ENCODE assay signal across 9 cellular contexts in the genomic region with DNA sequence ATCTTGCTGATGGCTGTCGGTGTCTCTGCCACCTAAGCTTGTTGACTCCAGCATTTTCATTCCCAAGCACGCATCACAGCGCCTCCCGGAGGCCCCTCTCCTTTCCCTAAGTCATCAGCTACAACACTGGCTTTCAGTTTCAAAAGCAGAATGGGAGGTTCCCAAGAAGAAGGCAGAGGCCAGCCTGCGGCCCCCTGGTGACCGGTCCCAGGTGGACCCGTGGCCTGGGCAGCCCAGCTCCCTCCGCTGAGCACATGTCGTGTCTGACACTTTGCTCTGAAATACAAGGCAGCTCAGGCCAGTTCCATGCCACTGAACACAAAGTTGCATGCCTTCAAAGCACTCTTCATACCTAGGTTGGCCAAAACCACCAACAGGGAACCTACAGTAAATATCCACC. TPM values are rescaled to one million over a fixed set of nuclear protein-coding genes. Genes with fewer than 3 reads are reported as not detected.
DNase-seq lines count a peak whose midpoint lies in the region; ATAC-seq, FAIRE-seq and TF ChIP-seq lines count a peak whose summit lies in the region.
"Had no signal": no experiment of that assay in that cellular context is flagged by ENCODE, and none has a peak within 500 bp of the region (broad histone marks: within the 10 kb centered on the region; RNA-seq: fewer than 3 reads in every experiment).

No MANE protein-coding gene starts in this region.

- H3K9me2 ChIP-seq in hepatocyte (replicated peaks; ENCODE audit: insufficient read depth) = no peaks in the 10 kb centered on the region

- peaks cover 23% of the 10 kb centered on the region for H3K4me1 ChIP-seq in HEK293 (ENCODE audit: control insufficient read depth, insufficient read depth, low read length)
- H3K4me1 ChIP-seq in hepatocyte (ENCODE audit: insufficient read depth) = peaks cover 60% of the 10 kb centered on the region
- H3K4me1 ChIP-seq in spleen = peaks cover 3 to 76% (median 57%) of the 10 kb centered on the region in 6 donors
- H3K4me1 ChIP-seq in small intestine (ENCODE audit: control insufficient read depth in 2 of 2, insufficient read depth in 1 of 2, low read depth in 1 of 2, low read length in 1 of 2) = peaks cover 0 to 16% of the 10 kb centered on the region in 2 donors

- TF ChIP-seq CTCF in HEK293 (tag by site-specific recombination; IDR thresholded peaks at IDR 0.05) (no peak), astrocyte of the cerebellum (IDR thresholded peaks at IDR 0.05; ENCODE audit: low read depth, low read length, missing control alignments) (peak; percentile 55), hepatocyte (IDR thresholded peaks at IDR 0.05; ENCODE audit: poor library complexity) (peak; percentile 28), spleen (IDR thresholded peaks at IDR 0.05 in 8 of 11, conservative IDR thresholded peaks at IDR 0.05 in 3 of 11) (no peak)

- H3K27ac ChIP-seq in HEK293 (ENCODE audit: extremely low read depth, low read depth, low read length) (no peak overlapping the region), hepatocyte (peak overlapping the region; percentile 94), spleen (peak overlapping the region in 7 of 8 donors; percentile 36 to 90 (median 86)), small intestine (ENCODE audit: low read depth in 1 of 2, low read length in 1 of 2) (no peak overlapping the region)

- peak overlapping the region; percentile 98 for H3K4me2 ChIP-seq in hepatocyte

- H3K27me3 ChIP-seq in hepatocyte (no peaks in the 10 kb centered on the region), spleen (replicated peaks in 1 of 7) (no peaks in the 10 kb centered on the region), small intestine (ENCODE audit: control insufficient read depth in 2 of 2, insufficient read depth in 2 of 2, low read length in 2 of 2) (no peaks in the 10 kb centered on the region)

- H4K20me1 ChIP-seq in hepatocyte (ENCODE audit: insufficient read depth, poor library complexity, severe bottlenecking) = peaks cover 45% of the 10 kb centered on the region

- ATAC-seq in GM21723 (IDR thresholded peaks at IDR 0.05; ENCODE audit: unreplicated experiment) (no peak), HG03469 (IDR thresholded peaks at IDR 0.05; ENCODE audit: unreplicated experiment) (no peak)

- FAIRE-seq in small intestine (lab: Jason Lieb, UNC) = no peak

- peaks cover 100% of the 10 kb centered on the region for H3K79me2 ChIP-seq in hepatocyte

- DNase-seq in astrocyte of the cerebellum (ENCODE audit: low read depth) = no peak
- DNase-seq in hepatocyte (ENCODE audit: low spot score) = no peak
- DNase-seq in spleen = no peak
- DNase-seq in small intestine = no peak
- DNase-seq in anterior cingulate cortex (lab: John Stamatoyannopoulos, UW) = no peak
- DNase-seq: activated CD8-positive, alpha-beta memory T cell treated with anti-CD3 and anti-CD28 coated beads, Interleukin-2, amount 50 U/mL, for 48 hours had no signal

- no peak overlapping the region for H3K4me3 ChIP-seq in HEK293 (ENCODE audit: low read depth, low read length)
- H3K4me3 ChIP-seq in astrocyte of the cerebellum (ENCODE audit: low read depth, low read length) = peak overlapping the region; percentile 11
- no peak overlapping the region for H3K4me3 ChIP-seq in hepatocyte
- H3K4me3 ChIP-seq in spleen = peak overlapping the region in 1 of 8 donors; percentile 19
- H3K4me3 ChIP-seq in small intestine (ENCODE audit: low read depth in 1 of 2, low read length in 2 of 2) = no peak overlapping the region

- H3K36me3 ChIP-seq in HEK293 (ENCODE audit: control insufficient read depth in 2 of 2, insufficient read depth in 1 of 2, low read length in 2 of 2) (peaks cover 12 to 40% of the 10 kb centered on the region in 2 experiments; a peak in 2 of 3 replicates), hepatocyte (replicated peaks; ENCODE audit: insufficient read depth, low read depth) (no peaks in the 10 kb centered on the region), spleen (peaks cover 0 to 47% (median 30%) of the 10 kb centered on the region in 6 donors), small intestine (ENCODE audit: control insufficient read depth in 2 of 2, insufficient read depth in 2 of 2, low read length in 2 of 2) (peaks cover 2% of the 10 kb centered on the region in 2 donors)

- H3K9me3 ChIP-seq in HEK293 (ENCODE audit: control insufficient read depth, insufficient read depth, low read depth, low read length) (no peaks in the 10 kb centered on the region), hepatocyte (ENCODE audit: low read depth) (no peaks in the 10 kb centered on the region), spleen (no peaks in the 10 kb centered on the region), small intestine (ENCODE audit: control insufficient read depth, low read depth) (no peaks in the 10 kb centered on the region)

- in situ Hi-C loops in astrocyte of the cerebellum (cut with HindIII; ENCODE audit: low sequenced_read_pairs) = no loop called here

- intact Hi-C loops in spleen (cut with DNase I; ENCODE audit: low total_unique reads) = no loop called here

- TF ChIP-seq POLR2A in spleen (IDR thresholded peaks at IDR 0.05) = no peak

- CTCF ChIA-PET in HEK293 (lab: Yijun Ruan, JAX) = interaction anchor here (0.6 to 1.4 kb wide), 7 partner anchors 9 to 749 kb away, joined by 3 to 6 read pairs (median 5); a partner anchor contains a TSS

- 87% methylated on average over 9 of the region's 9 CpGs for WGBS in hepatocyte (ENCODE audit: low lambda C conversion rate, missing lambda C conversion rate)
- WGBS in spleen, 5 donors = 72 to 90% (median 87%) methylated on average over 8 to 9 of the region's 9 CpGs
- WGBS in small intestine, 3 donors = 71 to 92% (median 82%) methylated on average over 9 of the region's 9 CpGs

- H2AFZ ChIP-seq in hepatocyte = no peak overlapping the region

- POLR2A ChIA-PET in HEK293 (lab: Yijun Ruan, JAX) = no interaction called here

TF ChIP-seq in HEK293, 187 proteins besides CTCF, POLR2A, EP300 and RAD21:
- TF ChIP-seq ZNF169 (tag by site-specific recombination; IDR thresholded peaks at IDR 0.05) (no peak), PRDM1 (tag by site-specific recombination; IDR thresholded peaks at IDR 0.05) (peak; percentile 35; the same call in 1 of the 2 replicates)

RNA-seq across cellular contexts. Expression of a gene that starts 8.5 kb away (rescaled TPM):
- 13.6 and 17.2 TPM in 2 replicates for total RNA-seq in hepatocyte
- polyA plus RNA-seq in hepatocyte = 22.9 and 23.3 TPM in 2 replicates
- total RNA-seq in spleen = 10 to 100 TPM; 18.9 to 57.2 (median 41.3) TPM
- 10 to 100 TPM; 10.1 to 20.6 (median 15.0) TPM for polyA plus RNA-seq in spleen
- 10 to 100 TPM; 15.1 to 24.5 (median 19.2) TPM for polyA plus RNA-seq in small intestine

Comparison
In these comparisons a context has a peak if more than half of its experiments do, and no peak if none do; other contexts are left out.
1. H3K27ac ChIP-seq: peak in hepatocyte (single experiment) and spleen (7 of 8); none in HEK293 (single experiment) and small intestine (0 of 2).
2. CTCF ChIP-seq: peak in astrocyte of the cerebellum (single experiment) and hepatocyte (single experiment); none in HEK293 (single experiment) and spleen (0 of 11).